Comparison of ENCODE assay signal across 26 cellular contexts in the genomic region with DNA sequence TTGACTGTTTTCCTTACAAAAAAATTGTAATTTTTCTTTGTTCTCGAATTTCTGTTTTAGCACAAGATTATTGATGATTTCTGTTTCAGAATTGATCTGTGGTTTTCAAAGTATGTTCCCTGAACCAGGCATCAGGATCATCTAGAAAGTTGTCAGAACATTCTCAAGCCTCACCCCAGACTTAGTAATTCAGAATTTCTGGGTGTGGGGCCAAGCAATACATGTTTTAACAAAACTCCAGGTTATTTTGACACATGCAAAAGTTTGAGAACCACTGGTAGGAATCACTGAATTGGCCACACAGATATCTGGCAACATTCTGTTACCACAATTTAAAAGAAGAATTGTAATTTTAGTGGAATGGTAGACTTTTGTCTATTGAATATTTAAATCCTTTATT.
"Had no signal": no experiment of that assay in that cellular context is flagged by ENCODE, and none has a peak within 500 bp of the region (broad histone marks: within the 10 kb centered on the region; RNA-seq: fewer than 3 reads in every experiment).

No MANE protein-coding gene starts in this region.

- H3K27me3 Mint-ChIP-seq: memory B cell; naive thymus-derived CD4-positive, alpha-beta T cell; natural killer cell treated with Interleukin-12 subunit alpha and Interleukin-12 subunit beta and Interleukin-15 and Interleukin-18, amount 100 ng/mL, for 72 hours; progenitor cell of endocrine pancreas; stimulated activated memory B cell treated with anti-CD40 and anti-IgM and Interleukin-4, amounts not matched to agents 10 μg/mL and 1 μg/mL and 100 μg/mL, for 72 hours; stimulated activated naive CD8-positive, alpha-beta T cell treated with anti-CD3 and anti-CD28 coated beads, Interleukin-15, amount 100 ng/mL, for 72 hours; type B pancreatic cell had no signal

- H3K4me1 ChIP-seq: left ventricle myocardium inferior, right atrium auricular region, right lobe of liver, tibial nerve, uterus had no signal

- H3K27ac Mint-ChIP-seq: memory B cell; naive thymus-derived CD4-positive, alpha-beta T cell; natural killer cell treated with Interleukin-12 subunit alpha and Interleukin-12 subunit beta and Interleukin-15 and Interleukin-18, amount 100 ng/mL, for 72 hours; progenitor cell of endocrine pancreas; stimulated activated memory B cell treated with anti-CD40 and anti-IgM and Interleukin-4, amounts not matched to agents 10 μg/mL and 1 μg/mL and 100 μg/mL, for 72 hours; stimulated activated naive CD8-positive, alpha-beta T cell treated with anti-CD3 and anti-CD28 coated beads, Interleukin-15, amount 100 ng/mL, for 72 hours; type B pancreatic cell had no signal

- H3K36me3 Mint-ChIP-seq: memory B cell; naive thymus-derived CD4-positive, alpha-beta T cell; stimulated activated memory B cell treated with anti-CD40 and anti-IgM and Interleukin-4, amounts not matched to agents 10 μg/mL and 1 μg/mL and 100 μg/mL, for 72 hours; type B pancreatic cell had no signal

- H3K4me2 ChIP-seq: smooth muscle cell had no signal

- H3K4me3 Mint-ChIP-seq: memory B cell; naive thymus-derived CD4-positive, alpha-beta T cell; natural killer cell treated with Interleukin-12 subunit alpha and Interleukin-12 subunit beta and Interleukin-15 and Interleukin-18, amount 100 ng/mL, for 72 hours; stimulated activated memory B cell treated with anti-CD40 and anti-IgM and Interleukin-4, amounts not matched to agents 10 μg/mL and 1 μg/mL and 100 μg/mL, for 72 hours; stimulated activated naive CD8-positive, alpha-beta T cell treated with anti-CD3 and anti-CD28 coated beads, Interleukin-15, amount 100 ng/mL, for 72 hours; type B pancreatic cell had no signal

- DNase-seq: hippocampal formation; kidney; left colon; left ventricle myocardium inferior; midbrain; mucosa of descending colon; naive thymus-derived CD4-positive, alpha-beta T cell; ovary; right lobe of liver; stimulated activated CD4-positive, alpha-beta T cell treated with anti-CD3 and anti-CD28 coated beads, Interleukin-1b, Interleukin-23, amount 100 ng/mL, for 48 hours; stimulated activated CD4-positive, alpha-beta T cell treated with anti-CD3 and anti-CD28 coated beads, Interleukin-2, amount 100 ng/mL, for 48 hours; stimulated activated CD4-positive, alpha-beta T cell treated with anti-CD3 and anti-CD28 coated beads, Interleukin-4, amount 100 ng/mL, for 4 hours; stimulated activated CD8-positive, alpha-beta memory T cell treated with anti-CD3 and anti-CD28 coated beads, Interleukin-4, amount 100 ng/mL, for 48 hours; stimulated activated naive CD4-positive, alpha-beta T cell treated with Interleukin-2 at 50 U/mL for 16 hours; stimulated activated naive CD8-positive, alpha-beta T cell treated with anti-CD3 and anti-CD28 coated beads, Interleukin-15, amount 100 ng/mL, for 72 hours; substantia nigra; uterus had no signal

- H3K4me1 Mint-ChIP-seq: memory B cell; naive thymus-derived CD4-positive, alpha-beta T cell; stimulated activated memory B cell treated with anti-CD40 and anti-IgM and Interleukin-4, amounts not matched to agents 10 μg/mL and 1 μg/mL and 100 μg/mL, for 72 hours; stimulated activated naive CD8-positive, alpha-beta T cell treated with anti-CD3 and anti-CD28 coated beads, Interleukin-15, amount 100 ng/mL, for 72 hours had no signal

- H3K27ac ChIP-seq: left ventricle myocardium inferior, ovary, right atrium auricular region, right lobe of liver, tibial nerve, uterus had no signal

- FAIRE-seq: kidney had no signal

- ATAC-seq: naive thymus-derived CD4-positive, alpha-beta T cell; natural killer cell treated with Interleukin-12 subunit alpha and Interleukin-12 subunit beta and Interleukin-15 and Interleukin-18, amount 100 ng/mL, for 72 hours; right lobe of liver; stimulated activated memory B cell treated with anti-CD40 and anti-IgM and Interleukin-4, amounts not matched to agents 10 μg/mL and 1 μg/mL and 100 μg/mL, for 72 hours; stimulated activated naive CD8-positive, alpha-beta T cell treated with anti-CD3 and anti-CD28 coated beads, Interleukin-15, amount 100 ng/mL, for 72 hours had no signal

- H3K36me3 ChIP-seq: left ventricle myocardium inferior, ovary, right atrium auricular region, right lobe of liver, tibial nerve, uterus had no signal

- H3K9me3 Mint-ChIP-seq: stimulated activated memory B cell treated with anti-CD40 and anti-IgM and Interleukin-4, amounts not matched to agents 10 μg/mL and 1 μg/mL and 100 μg/mL, for 72 hours; type B pancreatic cell had no signal

- H3K9me3 ChIP-seq: left ventricle myocardium inferior, mucosa of descending colon, ovary, right atrium auricular region, right lobe of liver, tibial nerve, uterus had no signal

- H3K27me3 ChIP-seq: ovary, right atrium auricular region, right lobe of liver, tibial nerve, uterus had no signal

- H3K4me3 ChIP-seq: left ventricle myocardium inferior, lung, mucosa of descending colon, ovary, right atrium auricular region, right lobe of liver, smooth muscle cell, tibial nerve, uterus had no signal
